ENCODE assay signal across 17 cellular contexts in genomic region chr15:66749841-66750575, GRCh38. TPM values are rescaled to one million over a fixed set of nuclear protein-coding genes. Genes with fewer than 3 reads are reported as not detected.
DNase-seq lines count a peak whose midpoint lies in the region; ATAC-seq, FAIRE-seq and TF ChIP-seq lines count a peak whose summit lies in the region.
"Had no signal": no experiment of that assay in that cellular context is flagged by ENCODE, and none has a peak within 500 bp of the region (broad histone marks: within the 10 kb centered on the region; RNA-seq: fewer than 3 reads in every experiment).

No MANE protein-coding gene starts in this region.

- peaks cover 2% of the 10 kb centered on the region for H3K9me3 Mint-ChIP-seq in activated CD4-positive, alpha-beta T cell treated with anti-CD3 and anti-CD28 coated beads, Interleukin-2, amount 10 ng/mL, durations not matched to agents 7 days and 5 days

- no peak overlapping the region for H3K4me3 Mint-ChIP-seq in activated CD4-positive, alpha-beta T cell treated with anti-CD3 and anti-CD28 coated beads, Interleukin-2, amount 10 ng/mL, durations not matched to agents 7 days and 5 days

- ATAC-seq in DND-41 (ENCODE audit: insufficient read depth, low read depth) = no peak
- ATAC-seq in pancreas = peak; percentile 39 to 78 (median 64)
- ATAC-seq in HG03139 (IDR thresholded peaks at IDR 0.05; ENCODE audit: unreplicated experiment) = no peak
- ATAC-seq in GM21576 (IDR thresholded peaks at IDR 0.05; ENCODE audit: unreplicated experiment) = no peak
- ATAC-seq: lower lobe of right lung had no signal

- no peak for FAIRE-seq in pancreas (lab: Jason Lieb, UNC)
- FAIRE-seq: H54 had no signal

- DNase-seq in DND-41 (no peak), fibroblast of pulmonary artery (ENCODE audit: low read depth) (peak; percentile 38), pancreas (peak in 1 of 6 donors; percentile 49), germinal center (ENCODE audit: low spot score) (no peak)
- no peak for DNase-seq in activated CD4-positive, alpha-beta T cell treated with anti-CD3 and anti-CD28 coated beads, Interleukin-2, amount 10 ng/mL, durations not matched to agents 7 days and 5 days
- DNase-seq: DMS79 treated with DMSO at 0.1 percent for 48 hours, glutamatergic neuron, lower lobe of right lung, NCI-H1417 treated with DMSO at 0.1 percent for 48 hours, NCI-H446 treated with DMSO at 0.1 percent for 48 hours, nucleus accumbens, RPMI8226, T-helper 9 cell had no signal

- H3K4me2 ChIP-seq in DND-41 (ENCODE audit: insufficient read depth, low read length) (no peak overlapping the region), OCI-LY1 (ENCODE audit: low read length) (no peak overlapping the region)

- H3K27ac ChIP-seq in DND-41 (ENCODE audit: low read length) (peak overlapping the region; percentile 26; the same call in 1 of the 2 replicates), OCI-LY1 (ENCODE audit: low read depth, low read length, poor library complexity, severe bottlenecking) (peak overlapping the region; percentile 82), pancreas (peak overlapping the region in 2 of 4 donors; percentile 2 to 33)
- H3K27ac ChIP-seq: lower lobe of right lung had no signal

- peaks cover 5% of the 10 kb centered on the region; the same call in 1 of the 2 replicates for H4K20me1 ChIP-seq in DND-41 (ENCODE audit: insufficient read depth, low read length)
- H4K20me1 ChIP-seq in OCI-LY1 (ENCODE audit: insufficient read depth, low read length) = no peaks in the 10 kb centered on the region

- H2AFZ ChIP-seq in DND-41 (ENCODE audit: low read depth, low read length) = no peak overlapping the region
- H2AFZ ChIP-seq in OCI-LY1 (ENCODE audit: low read length) = no peak overlapping the region

- H3K9ac ChIP-seq in DND-41 (ENCODE audit: low read depth, low read length) (no peak overlapping the region), OCI-LY1 (ENCODE audit: low read length) (no peak overlapping the region)

- H3K36me3 ChIP-seq in DND-41 (ENCODE audit: insufficient read depth, low read length) (peaks cover 19% of the 10 kb centered on the region), OCI-LY1 (ENCODE audit: insufficient read depth, low read length) (peaks cover 21% of the 10 kb centered on the region), pancreas (no peaks in the 10 kb centered on the region)

- no peaks in the 10 kb centered on the region for H3F3A ChIP-seq in OCI-LY1 (ENCODE audit: insufficient read depth, low read length)

- CTCF ChIA-PET in activated CD4-positive, alpha-beta T cell treated with anti-CD3 and anti-CD28 coated beads, Interleukin-2, amount 10 ng/mL, durations not matched to agents 7 days and 5 days (lab: Charles Lee) = no interaction called here

- H3K27me3 ChIP-seq in DND-41 (ENCODE audit: insufficient read depth, low read length, poor library complexity) = no peaks in the 10 kb centered on the region
- no peaks in the 10 kb centered on the region; the same call in 1 of the 2 replicates for H3K27me3 ChIP-seq in OCI-LY1 (ENCODE audit: insufficient read depth, low read length)
- no peaks in the 10 kb centered on the region for H3K27me3 ChIP-seq in pancreas

- peaks cover 2% of the 10 kb centered on the region for H3K27me3 Mint-ChIP-seq in activated CD4-positive, alpha-beta T cell treated with anti-CD3 and anti-CD28 coated beads, Interleukin-2, amount 10 ng/mL, durations not matched to agents 7 days and 5 days

- no peak overlapping the region for H3K27ac Mint-ChIP-seq in activated CD4-positive, alpha-beta T cell treated with anti-CD3 and anti-CD28 coated beads, Interleukin-2, amount 10 ng/mL, durations not matched to agents 7 days and 5 days

- H3K4me3 ChIP-seq in DND-41 (ENCODE audit: low read depth in 1 of 2, low read length in 2 of 2) = no peak overlapping the region
- H3K4me3 ChIP-seq in OCI-LY1 (ENCODE audit: low read depth, low read length, poor library complexity, severe bottlenecking) = no peak overlapping the region
- H3K4me3 ChIP-seq in fibroblast of pulmonary artery (replicated peaks; ENCODE audit: low read depth, low read length) = no peak overlapping the region
- H3K4me3 ChIP-seq in pancreas = no peak overlapping the region
- H3K4me3 ChIP-seq: lower lobe of right lung had no signal

- H3K9me3 ChIP-seq in DND-41 (ENCODE audit: insufficient read depth, low read length, severe bottlenecking) (peaks cover 2% of the 10 kb centered on the region), OCI-LY1 (ENCODE audit: low read length) (no peaks in the 10 kb centered on the region; the same call in 1 of the 2 replicates), pancreas (no peaks in the 10 kb centered on the region)

- H3K79me2 ChIP-seq in DND-41 (ENCODE audit: insufficient read depth, low read length) = peaks cover 54% of the 10 kb centered on the region
- no peaks in the 10 kb centered on the region for H3K79me2 ChIP-seq in OCI-LY1 (ENCODE audit: insufficient read depth, low read length)

- POLR2A ChIA-PET in activated CD4-positive, alpha-beta T cell treated with anti-CD3 and anti-CD28 coated beads, Interleukin-2, amount 10 ng/mL, durations not matched to agents 7 days and 5 days (lab: Charles Lee) = no interaction called here

- H3K36me3 Mint-ChIP-seq in activated CD4-positive, alpha-beta T cell treated with anti-CD3 and anti-CD28 coated beads, Interleukin-2, amount 10 ng/mL, durations not matched to agents 7 days and 5 days (ENCODE audit: low read depth) = no peaks in the 10 kb centered on the region

- H3K4me1 ChIP-seq in DND-41 (ENCODE audit: insufficient read depth, low read length) (peaks cover 20% of the 10 kb centered on the region), OCI-LY1 (ENCODE audit: insufficient read depth, low read length, severe bottlenecking) (peaks cover 67% of the 10 kb centered on the region), pancreas (peaks cover 13 to 37% (median 17%) of the 10 kb centered on the region in 3 donors)

- no peaks in the 10 kb centered on the region for H3K4me1 Mint-ChIP-seq in activated CD4-positive, alpha-beta T cell treated with anti-CD3 and anti-CD28 coated beads, Interleukin-2, amount 10 ng/mL, durations not matched to agents 7 days and 5 days

- WGBS in pancreas, 2 donors = 22 to 25% methylated on average over 8 of the region's 8 CpGs

- intact Hi-C loops in pancreas (cut with DNase I) = no loop called here

- no peak for TF ChIP-seq CTCF in DND-41 (IDR thresholded peaks at IDR 0.05; ENCODE audit: borderline replicate concordance, extremely low read depth, low read length, poor library complexity, severe bottlenecking)
- TF ChIP-seq CTCF in OCI-LY1 (IDR thresholded peaks at IDR 0.05; ENCODE audit: low read length) = no peak
- no peak for TF ChIP-seq CTCF in fibroblast of pulmonary artery (IDR thresholded peaks at IDR 0.05; ENCODE audit: low read length, missing control alignments)
- TF ChIP-seq CTCF in pancreas (IDR thresholded peaks at IDR 0.05) = no peak

- no peaks in the 10 kb centered on the region for H3K9me2 ChIP-seq in OCI-LY1 (ENCODE audit: low read depth, low read length)

RNA-seq across cellular contexts. Expression of gene SMAD6, which starts 48.0 kb away (rescaled TPM):
- 10 to 100 TPM in 1 of 6 donors, 1 to 10 TPM in 5; 2.8 to 13.1 (median 3.7) TPM for total RNA-seq in pancreas
- polyA plus RNA-seq in pancreas = 1 to 10 TPM; 2.6 to 2.7 TPM
- under 1 TPM; 0.40 TPM for total RNA-seq in activated CD4-positive, alpha-beta T cell treated with anti-CD3 and anti-CD28 coated beads, Interleukin-2, amount 10 ng/mL, durations not matched to agents 7 days and 5 days

Comparison
In these comparisons a context has a peak if more than half of its experiments do, and no peak if none do; other contexts are left out.
1. ATAC-seq: peak in pancreas (4 of 4); none in DND-41 (single experiment), HG03139 (single experiment) and GM21576 (single experiment).